15 cellular contexts compared by ENCODE assay signal in genomic region chr1:9770276-9770675, GRCh38.
"Had no signal": no experiment of that assay in that cellular context is flagged by ENCODE, and none has a peak within 500 bp of the region (broad histone marks: within the 10 kb centered on the region; RNA-seq: fewer than 3 reads in every experiment).

No MANE protein-coding gene starts in this region.

- DNase-seq: activated CD4-positive, alpha-beta T cell treated with anti-CD3 and anti-CD28 coated beads for 1 hour; activated CD4-positive, alpha-beta T cell treated with anti-CD3 and anti-CD28 coated beads, Interleukin-2, amount 50 U/mL, for 48 hours; activated CD8-positive, alpha-beta memory T cell treated with anti-CD3 and anti-CD28 coated beads, Interleukin-2, amount 10 ng/mL, durations not matched to agents 7 days and 5 days; activated gamma-delta T cell; activated naive CD8-positive, alpha-beta T cell treated with anti-CD3 and anti-CD28 coated beads for 36 hours; activated T-cell treated with anti-CD3 and anti-CD28 coated beads, Interleukin-2, amount 50 U/mL, for 24 hours; kidney; lower lobe of right lung; substantia nigra; SW 1271; trophoblast cell had no signal

- H3K9me3 Mint-ChIP-seq: activated naive CD8-positive, alpha-beta T cell treated with anti-CD3 and anti-CD28 coated beads for 36 hours; activated T-cell treated with anti-CD3 and anti-CD28 coated beads, Interleukin-2, amount 50 U/mL, for 24 hours; nephron; T-helper 2 cell treated with Interferon-gamma antibody and Interleukin-4, amounts not matched to agents 5 μg/mL and 100 μg/mL, for 36 hours had no signal

- H3K27me3 Mint-ChIP-seq: activated CD8-positive, alpha-beta memory T cell treated with anti-CD3 and anti-CD28 coated beads, Interleukin-2, amount 10 ng/mL, durations not matched to agents 7 days and 5 days; activated naive CD8-positive, alpha-beta T cell treated with anti-CD3 and anti-CD28 coated beads for 36 hours; activated T-cell treated with anti-CD3 and anti-CD28 coated beads, Interleukin-2, amount 50 U/mL, for 24 hours had no signal

- H3K27ac Mint-ChIP-seq: activated CD8-positive, alpha-beta memory T cell treated with anti-CD3 and anti-CD28 coated beads, Interleukin-2, amount 10 ng/mL, durations not matched to agents 7 days and 5 days; activated naive CD8-positive, alpha-beta T cell treated with anti-CD3 and anti-CD28 coated beads for 36 hours; T-helper 2 cell treated with Interferon-gamma antibody and Interleukin-4, amounts not matched to agents 5 μg/mL and 100 μg/mL, for 36 hours had no signal

- H3K9me3 ChIP-seq: gastroesophageal sphincter, lower lobe of right lung, SJSA1 had no signal

- H3K4me3 ChIP-seq: gastroesophageal sphincter, lower lobe of right lung, SJSA1 had no signal

- ATAC-seq: activated CD8-positive, alpha-beta memory T cell treated with anti-CD3 and anti-CD28 coated beads, Interleukin-2, amount 10 ng/mL, durations not matched to agents 7 days and 5 days; gastroesophageal sphincter; lower lobe of right lung had no signal

- H3K27me3 ChIP-seq: gastroesophageal sphincter, SJSA1 had no signal

- H3K4me3 Mint-ChIP-seq: activated CD8-positive, alpha-beta memory T cell treated with anti-CD3 and anti-CD28 coated beads, Interleukin-2, amount 10 ng/mL, durations not matched to agents 7 days and 5 days; activated naive CD8-positive, alpha-beta T cell treated with anti-CD3 and anti-CD28 coated beads for 36 hours; activated T-cell treated with anti-CD3 and anti-CD28 coated beads, Interleukin-2, amount 50 U/mL, for 24 hours; nephron; T-helper 2 cell treated with Interferon-gamma antibody and Interleukin-4, amounts not matched to agents 5 μg/mL and 100 μg/mL, for 36 hours had no signal

- H3K27ac ChIP-seq: gastroesophageal sphincter, lower lobe of right lung, SJSA1 had no signal

- H3K4me1 Mint-ChIP-seq: nephron had no signal

- H3K4me1 ChIP-seq: lower lobe of right lung had no signal
